1 cellular context compared by ENCODE assay signal in genomic region chr9:71725590-71726338, GRCh38.
A peak's percentile ranks its signal among the peaks of the same experiment; 100 is the strongest.
TF ChIP-seq lines count a peak whose summit lies in the region.

No MANE protein-coding gene starts in this region.

TF ChIP-seq in HepG2, 621 proteins besides CTCF, POLR2A, EP300 and RAD21 (continued from another document and continues in another):
- TF ChIP-seq ZBTB40 (IDR thresholded peaks at IDR 0.05) (no peak), ZBTB40 (CRISPR knock-in tag; IDR thresholded peaks at IDR 0.05) (no peak), PBX3 (CRISPR knock-in tag; IDR thresholded peaks at IDR 0.05; ENCODE audit: borderline replicate concordance) (no peak), SSRP1 (CRISPR knock-in tag; IDR thresholded peaks at IDR 0.05) (no peak), ZNF75D (CRISPR knock-in tag; IDR thresholded peaks at IDR 0.05; ENCODE audit: borderline replicate concordance) (no peak), NR0B2 (CRISPR knock-in tag; IDR thresholded peaks at IDR 0.05) (no peak), AFF4 (CRISPR knock-in tag; IDR thresholded peaks at IDR 0.05) (no peak), ZNF549 (CRISPR knock-in tag; IDR thresholded peaks at IDR 0.05) (no peak), AKAP8 (CRISPR knock-in tag; IDR thresholded peaks at IDR 0.05) (no peak), ZNF274 (CRISPR knock-in tag; IDR thresholded peaks at IDR 0.05) (no peak), MBD4 (IDR thresholded peaks at IDR 0.05; ENCODE audit: borderline replicate concordance, low read length) (peak; percentile 70; the same call in 1 of the 2 replicates), ZNF784 (CRISPR knock-in tag; IDR thresholded peaks at IDR 0.05; ENCODE audit: borderline replicate concordance) (no peak), THAP8 (CRISPR knock-in tag; IDR thresholded peaks at IDR 0.05; ENCODE audit: borderline replicate concordance) (no peak), ZFP62 (CRISPR knock-in tag; IDR thresholded peaks at IDR 0.05) (no peak), MLLT10 (CRISPR knock-in tag; IDR thresholded peaks at IDR 0.05) (no peak), TFE3 (CRISPR knock-in tag; IDR thresholded peaks at IDR 0.05) (peak; percentile 77), EHMT2 (IDR thresholded peaks at IDR 0.05; ENCODE audit: borderline replicate concordance, low read depth, low read length) (no peak), ATF6 (CRISPR knock-in tag; conservative IDR thresholded peaks at IDR 0.05) (no peak), ZNF136 (CRISPR knock-in tag; IDR thresholded peaks at IDR 0.05; ENCODE audit: low read depth) (no peak), ZNF879 (CRISPR knock-in tag; IDR thresholded peaks at IDR 0.05) (no peak), ZNF510 (CRISPR knock-in tag; IDR thresholded peaks at IDR 0.05; ENCODE audit: low read depth) (no peak), TERF1 (CRISPR knock-in tag; IDR thresholded peaks at IDR 0.05) (no peak), E2F5 (CRISPR knock-in tag; conservative IDR thresholded peaks at IDR 0.05) (no peak), AGO1 (IDR thresholded peaks at IDR 0.05; ENCODE audit: low read depth, low read length, poor library complexity, severe bottlenecking) (no peak), ZNF225 (CRISPR knock-in tag; IDR thresholded peaks at IDR 0.05) (no peak), ZNF12 (CRISPR knock-in tag; IDR thresholded peaks at IDR 0.05) (peak; percentile 63; the same call in 1 of the 2 replicates), NR2F6 (IDR thresholded peaks at IDR 0.05) (peak; percentile 41; the same call in 1 of the 2 replicates), NR2F6 (CRISPR knock-in tag; IDR thresholded peaks at IDR 0.05) (peak; percentile 71), YY1 (IDR thresholded peaks at IDR 0.05; ENCODE audit: insufficient read depth, insufficient replicate concordance, low read depth, low read length) (no peak), LCORL (IDR thresholded peaks at IDR 0.05) (peak; percentile 33; the same call in 1 of the 2 replicates), LCORL (CRISPR knock-in tag; IDR thresholded peaks at IDR 0.05) (peak; percentile 82; the same call in 1 of the 2 replicates), NR3C1 (CRISPR knock-in tag; IDR thresholded peaks at IDR 0.05) (no peak), HES4 (CRISPR knock-in tag; IDR thresholded peaks at IDR 0.05; ENCODE audit: borderline replicate concordance) (no peak), RORA (CRISPR knock-in tag; IDR thresholded peaks at IDR 0.05) (no peak), PHF21A (CRISPR knock-in tag; IDR thresholded peaks at IDR 0.05) (peak; percentile 81), NFRKB (IDR thresholded peaks at IDR 0.05) (no peak)
